In the genomic region with DNA sequence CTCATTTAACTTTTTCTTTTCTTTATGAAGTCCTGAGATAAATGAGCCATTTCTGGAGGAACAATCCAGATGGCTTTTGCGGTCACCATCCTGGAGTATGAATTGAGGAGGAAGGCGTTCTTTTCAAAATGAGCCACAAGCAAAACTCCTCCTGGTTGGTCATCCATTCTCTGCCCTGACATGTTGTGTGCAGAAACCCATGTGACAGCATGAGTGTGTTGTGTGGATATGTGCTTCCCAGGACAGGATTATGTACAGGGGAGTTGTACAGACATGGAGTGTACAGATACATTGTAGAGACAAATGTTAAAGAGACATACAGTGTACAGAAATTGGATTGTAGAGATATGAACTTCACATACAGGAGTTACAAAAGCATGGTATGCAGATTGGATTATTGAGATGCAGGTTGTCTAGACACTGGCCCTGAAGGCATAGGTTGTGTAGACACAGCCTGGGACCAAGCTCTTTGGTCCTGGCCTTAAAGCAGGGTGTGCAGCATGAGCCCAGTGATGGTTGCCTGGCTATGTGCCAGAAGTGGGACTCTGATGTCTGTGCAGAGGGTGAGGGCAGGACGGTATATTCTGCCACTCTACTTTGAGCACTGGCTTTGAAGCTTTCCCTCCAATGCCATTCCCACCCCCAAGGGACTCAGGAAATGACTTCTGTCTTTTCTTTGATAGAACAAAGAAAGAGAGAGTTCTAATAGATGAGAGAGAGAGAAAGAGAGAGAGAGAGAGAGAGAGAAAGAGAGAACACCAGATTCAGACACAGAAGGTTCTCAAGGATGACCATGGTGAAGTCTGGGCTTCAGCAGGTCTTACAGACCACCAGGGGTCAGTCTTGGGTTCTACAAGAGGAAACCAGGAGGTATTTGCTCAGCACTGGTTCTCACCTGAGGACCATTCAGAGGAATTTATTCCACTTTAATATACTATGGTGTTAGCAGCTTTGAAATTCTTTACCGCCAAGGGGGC, we compare ENCODE assay signal across 8 cellular contexts.
DNase-seq lines count a peak whose midpoint lies in the region; ATAC-seq and TF ChIP-seq lines count a peak whose summit lies in the region.

No MANE protein-coding gene starts in this region.

- no peak overlapping the region for H3K9ac ChIP-seq in NT2/D1 (ENCODE audit: insufficient read length, low read depth)

- H3K4me1 ChIP-seq in NT2/D1 (ENCODE audit: insufficient read depth, insufficient read length): no peaks in the 10 kb centered on the region

- DNase-seq in activated T-cell treated with anti-CD3 and anti-CD28 coated beads for 4 hours (peak; percentile 12), HL-60 (ENCODE audit: low read depth in 1 of 2, low spot score in 1 of 2) (peak; percentile 14 to 32), NT2/D1 (ENCODE audit: low read depth, low spot score) (peak; percentile 49), immature natural killer cell (peak; percentile 5 to 30 (median 21))
- DNase-seq in activated T-cell treated with anti-CD3 and anti-CD28 coated beads, Interleukin-2, amount 50 U/mL, for 48 hours: no peak
- peak; percentile 30 for DNase-seq in stimulated activated CD4-positive, alpha-beta T cell treated with anti-CD3 and anti-CD28 coated beads, Interleukin-4, amount 100 ng/mL, for 24 hours

- no peak overlapping the region for H3K27ac ChIP-seq in HL-60 (replicated peaks)

- H3K9me3 Mint-ChIP-seq in brain (peaks cover 0 to 6% (median 0%) of the 10 kb centered on the region in 5 experiments), immature natural killer cell (no peaks in the 10 kb centered on the region)

- H3K27me3 Mint-ChIP-seq in brain: no peaks in the 10 kb centered on the region
- peaks cover 0 to 4% (median 1%) of the 10 kb centered on the region in 3 donors for H3K27me3 Mint-ChIP-seq in immature natural killer cell (ENCODE audit: low read depth in 3 of 3)

- H3K4me3 Mint-ChIP-seq in brain: no peak overlapping the region
- H3K4me3 Mint-ChIP-seq in immature natural killer cell: no peak overlapping the region

- H3K4me3 ChIP-seq in HL-60 (replicated peaks; ENCODE audit: insufficient read depth, low read length) (no peak overlapping the region), NT2/D1 (ENCODE audit: insufficient read length, low read depth) (no peak overlapping the region)

- no peak for ATAC-seq in GM18517 (IDR thresholded peaks at IDR 0.05; ENCODE audit: unreplicated experiment)

- no peaks in the 10 kb centered on the region for H3K36me3 ChIP-seq in NT2/D1 (ENCODE audit: insufficient read depth, insufficient read length, low read length)

- no peaks in the 10 kb centered on the region for H3K9me3 ChIP-seq in NT2/D1 (ENCODE audit: insufficient read depth, low read length)

- H3K4me1 Mint-ChIP-seq in brain: peaks cover 25% of the 10 kb centered on the region
- H3K4me1 Mint-ChIP-seq in immature natural killer cell: no peaks in the 10 kb centered on the region

- H3K27me3 ChIP-seq in HL-60 (ENCODE audit: insufficient read depth, poor library complexity, severe bottlenecking) (peaks cover 3% of the 10 kb centered on the region), NT2/D1 (ENCODE audit: insufficient read depth, insufficient read length) (no peaks in the 10 kb centered on the region)

- TF ChIP-seq CTCF in HL-60 (IDR thresholded peaks at IDR 0.05; ENCODE audit: insufficient read depth, low read length): peak; percentile 38
- peak; percentile 79 to 86 for TF ChIP-seq CTCF in brain (conservative IDR thresholded peaks at IDR 0.05)

- H3K36me3 Mint-ChIP-seq in brain: no peaks in the 10 kb centered on the region
- H3K36me3 Mint-ChIP-seq in immature natural killer cell: no peaks in the 10 kb centered on the region

- H3K27ac Mint-ChIP-seq in brain (peak overlapping the region in 2 of 5 experiments; percentile 15 to 57), immature natural killer cell (no peak overlapping the region)

Comparison
In these comparisons a context has a peak if more than half of its experiments do, and no peak if none do; other contexts are left out.
1. DNase-seq: peak in activated T-cell treated with anti-CD3 and anti-CD28 coated beads for 4 hours (single experiment), HL-60 (2 of 2), NT2/D1 (single experiment), immature natural killer cell (3 of 3) and stimulated activated CD4-positive, alpha-beta T cell treated with anti-CD3 and anti-CD28 coated beads, Interleukin-4, amount 100 ng/mL, for 24 hours (single experiment); none in activated T-cell treated with anti-CD3 and anti-CD28 coated beads, Interleukin-2, amount 50 U/mL, for 48 hours (0 of 2).